In the genomic region with DNA sequence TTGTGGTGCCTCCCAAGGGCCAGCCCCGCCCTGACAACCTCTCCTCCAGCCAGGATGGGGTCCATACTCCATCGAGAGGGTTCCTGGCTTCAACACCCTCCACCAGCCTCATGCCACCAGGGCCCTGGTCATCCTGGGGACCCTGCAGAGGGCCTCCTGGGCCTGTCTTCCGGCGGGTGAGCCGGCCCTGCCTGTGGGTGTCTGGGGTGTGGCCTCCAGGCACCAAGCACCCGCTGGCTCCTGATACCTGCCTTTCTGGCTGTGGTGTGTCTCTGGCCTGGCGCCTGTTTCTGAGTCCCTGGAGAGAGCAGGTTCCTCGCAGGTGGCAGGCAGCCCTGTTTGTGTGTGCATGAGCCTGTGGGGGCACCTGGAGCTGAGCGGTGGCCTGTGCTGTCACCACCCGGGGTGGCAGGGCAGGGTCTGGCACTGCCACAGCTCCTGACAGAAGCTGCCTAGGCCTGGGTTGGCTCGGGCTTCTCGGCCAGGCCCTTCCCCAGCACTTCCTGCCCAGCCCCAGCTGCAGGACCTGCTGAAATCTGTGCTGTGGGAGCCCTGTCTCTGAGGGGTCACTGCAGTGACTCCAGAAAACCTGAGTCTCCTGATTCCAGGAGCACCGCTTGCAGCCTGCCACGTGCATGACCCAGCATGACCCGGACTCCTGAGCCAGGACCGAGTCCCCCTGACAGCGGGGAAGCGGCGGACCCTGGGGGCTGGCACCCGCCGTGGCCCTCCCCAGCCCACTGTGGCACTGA, we compare ENCODE assay signal across 6 cellular contexts. TPM values are rescaled to one million over a fixed set of nuclear protein-coding genes. Genes with fewer than 3 reads are reported as not detected.
A peak's percentile ranks its signal among the peaks of the same experiment; 100 is the strongest.
DNase-seq lines count a peak whose midpoint lies in the region; ATAC-seq and TF ChIP-seq lines count a peak whose summit lies in the region.

No MANE protein-coding gene starts in this region.

- H3K36me3 Mint-ChIP-seq in naive B cell: no peaks in the 10 kb centered on the region

- H3K36me3 ChIP-seq in WERI-Rb-1: no peaks in the 10 kb centered on the region

- H3K9me3 ChIP-seq in WERI-Rb-1 (ENCODE audit: severe bottlenecking): no peaks in the 10 kb centered on the region

- DNase-seq in WERI-Rb-1 (no peak), naive B cell (peak; percentile 55), GM20000 (ENCODE audit: low spot score) (no peak), NCI-H1092 (lab: John Stamatoyannopoulos, UW) (no peak)

- peak overlapping the region in 3 of 6 donors; percentile 30 to 91 (median 78) for H3K27ac Mint-ChIP-seq in naive B cell

- peak overlapping the region in 7 of 8 donors; percentile 33 to 76 (median 55) for H3K4me3 Mint-ChIP-seq in naive B cell

- ATAC-seq in GM21447 (IDR thresholded peaks at IDR 0.05; ENCODE audit: unreplicated experiment) (peak; percentile 23), naive B cell (ENCODE audit: low read depth in 2 of 2) (peak; percentile 22 to 34), HG03139 (IDR thresholded peaks at IDR 0.05; ENCODE audit: unreplicated experiment) (no peak)

- no peak overlapping the region for H3K4me3 ChIP-seq in WERI-Rb-1 (ENCODE audit: low read depth, low read length)

- H3K4me1 Mint-ChIP-seq in naive B cell: peaks cover 35 to 54% (median 40%) of the 10 kb centered on the region in 3 donors

- no peak for TF ChIP-seq CTCF in WERI-Rb-1 (IDR thresholded peaks at IDR 0.05; ENCODE audit: low read depth, low read length)
- TF ChIP-seq CTCF in GM20000 (IDR thresholded peaks at IDR 0.05; ENCODE audit: extremely low read depth, missing control alignments): no peak

- H3K9me3 Mint-ChIP-seq in naive B cell: no peaks in the 10 kb centered on the region

- H3K27ac ChIP-seq in WERI-Rb-1: peak overlapping the region; percentile 29; the same call in 1 of the 2 replicates

- peaks cover 0 to 5% (median 0%) of the 10 kb centered on the region in 3 donors for H3K27me3 Mint-ChIP-seq in naive B cell

- H3K27me3 ChIP-seq in WERI-Rb-1 (ENCODE audit: insufficient read depth, low read depth, severe bottlenecking): no peaks in the 10 kb centered on the region

RNA-seq across cellular contexts. Expression of gene ADAM8, which starts 18.4 kb away (rescaled TPM):
- 10 to 100 TPM; 30.0 to 56.1 (median 34.6) TPM for polyA plus RNA-seq in naive B cell (ENCODE audit: low read depth in 6 of 6)

RNA-seq across cellular contexts. Expression of gene VENTX, which starts 20.6 kb away (rescaled TPM):
- under 1 TPM in 5 of 6 donors, not detected in 1; 0.12 to 0.23 (median 0.16) TPM for polyA plus RNA-seq in naive B cell (ENCODE audit: low read depth in 6 of 6)

RNA-seq across cellular contexts. Expression of gene UTF1, which starts 28.2 kb away (rescaled TPM):
- under 1 TPM in 5 of 6 donors, not detected in 1; 0.23 to 0.61 (median 0.27) TPM for polyA plus RNA-seq in naive B cell (ENCODE audit: low read depth in 6 of 6)

RNA-seq across cellular contexts. Expression of gene TUBGCP2, which starts 50.4 kb away (rescaled TPM):
- 10 to 100 TPM; 19.6 to 36.2 (median 25.9) TPM for polyA plus RNA-seq in naive B cell (ENCODE audit: low read depth in 6 of 6)

RNA-seq across cellular contexts. Expression of gene ZNF511, which starts 50.5 kb away (rescaled TPM):
- 10 to 100 TPM; 60.6 to 86.0 (median 75.6) TPM for polyA plus RNA-seq in naive B cell (ENCODE audit: low read depth in 6 of 6)
